In the genomic region with DNA sequence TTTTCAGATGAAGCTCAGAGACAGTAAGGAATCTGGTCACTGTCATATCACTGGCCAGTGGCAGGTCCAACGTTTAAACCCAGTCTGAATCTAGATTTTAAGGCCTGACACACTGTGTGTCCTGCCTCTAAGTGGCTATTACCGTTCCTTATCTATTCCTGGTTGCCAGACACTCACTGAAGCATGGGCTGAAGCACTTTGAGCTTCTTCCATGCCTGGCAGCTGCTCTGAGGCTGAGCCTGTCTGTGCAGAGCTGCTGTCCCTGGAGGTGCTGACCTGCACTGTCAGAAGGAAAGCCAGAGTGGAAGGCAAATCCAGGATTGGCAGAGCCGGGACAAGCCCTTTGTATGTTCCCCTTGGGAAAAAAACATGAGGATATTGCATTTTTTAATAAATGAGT, we compare ENCODE assay signal across 1 cellular context.
TF ChIP-seq lines count a peak whose summit lies in the region.

No MANE protein-coding gene starts in this region.

TF ChIP-seq in HepG2, 621 proteins besides CTCF, POLR2A, EP300 and RAD21 (continued from another document):
- TF ChIP-seq ZNF790 (CRISPR knock-in tag; IDR thresholded peaks at IDR 0.05; ENCODE audit: borderline replicate concordance) (no peak), MTA3 (CRISPR knock-in tag; IDR thresholded peaks at IDR 0.05) (no peak), KDM6A (CRISPR knock-in tag; IDR thresholded peaks at IDR 0.05; ENCODE audit: low read depth) (no peak), FOXO4 (CRISPR knock-in tag; conservative IDR thresholded peaks at IDR 0.05) (no peak), ISL2 (CRISPR knock-in tag; IDR thresholded peaks at IDR 0.05) (no peak), ZNF597 (CRISPR knock-in tag; IDR thresholded peaks at IDR 0.05) (no peak), ATF2 (CRISPR knock-in tag; IDR thresholded peaks at IDR 0.05) (no peak), ZNF567 (CRISPR knock-in tag; IDR thresholded peaks at IDR 0.05; ENCODE audit: borderline replicate concordance) (no peak), HOXA9 (CRISPR knock-in tag; IDR thresholded peaks at IDR 0.05; ENCODE audit: borderline replicate concordance) (no peak)
- TF ChIP-seq, protein P1, sequence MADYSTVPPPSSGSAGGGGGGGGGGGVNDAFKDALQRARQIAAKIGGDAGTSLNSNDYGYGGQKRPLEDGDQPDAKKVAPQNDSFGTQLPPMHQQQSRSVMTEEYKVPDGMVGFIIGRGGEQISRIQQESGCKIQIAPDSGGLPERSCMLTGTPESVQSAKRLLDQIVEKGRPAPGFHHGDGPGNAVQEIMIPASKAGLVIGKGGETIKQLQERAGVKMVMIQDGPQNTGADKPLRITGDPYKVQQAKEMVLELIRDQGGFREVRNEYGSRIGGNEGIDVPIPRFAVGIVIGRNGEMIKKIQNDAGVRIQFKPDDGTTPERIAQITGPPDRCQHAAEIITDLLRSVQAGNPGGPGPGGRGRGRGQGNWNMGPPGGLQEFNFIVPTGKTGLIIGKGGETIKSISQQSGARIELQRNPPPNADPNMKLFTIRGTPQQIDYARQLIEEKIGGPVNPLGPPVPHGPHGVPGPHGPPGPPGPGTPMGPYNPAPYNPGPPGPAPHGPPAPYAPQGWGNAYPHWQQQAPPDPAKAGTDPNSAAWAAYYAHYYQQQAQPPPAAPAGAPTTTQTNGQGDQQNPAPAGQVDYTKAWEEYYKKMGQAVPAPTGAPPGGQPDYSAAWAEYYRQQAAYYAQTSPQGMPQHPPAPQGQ (CRISPR knock-in tag; IDR thresholded peaks at IDR 0.05; ENCODE audit: borderline replicate concordance) = no peak
- TF ChIP-seq, protein P2, sequence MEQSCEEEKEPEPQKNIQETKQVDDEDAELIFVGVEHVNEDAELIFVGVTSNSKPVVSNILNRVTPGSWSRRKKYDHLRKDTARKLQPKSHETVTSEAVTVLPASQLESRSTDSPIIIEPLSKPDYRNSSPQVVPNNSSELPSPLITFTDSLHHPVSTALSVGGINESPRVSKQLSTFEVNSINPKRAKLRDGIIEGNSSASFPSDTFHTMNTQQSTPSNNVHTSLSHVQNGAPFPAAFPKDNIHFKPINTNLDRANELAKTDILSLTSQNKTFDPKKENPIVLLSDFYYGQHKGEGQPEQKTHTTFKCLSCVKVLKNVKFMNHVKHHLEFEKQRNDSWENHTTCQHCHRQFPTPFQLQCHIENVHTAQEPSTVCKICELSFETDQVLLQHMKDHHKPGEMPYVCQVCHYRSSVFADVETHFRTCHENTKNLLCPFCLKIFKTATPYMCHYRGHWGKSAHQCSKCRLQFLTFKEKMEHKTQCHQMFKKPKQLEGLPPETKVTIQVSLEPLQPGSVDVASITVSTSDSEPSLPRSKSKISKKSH (CRISPR knock-in tag; IDR thresholded peaks at IDR 0.05; ENCODE audit: borderline replicate concordance) = no peak
- TF ChIP-seq, protein P3, sequence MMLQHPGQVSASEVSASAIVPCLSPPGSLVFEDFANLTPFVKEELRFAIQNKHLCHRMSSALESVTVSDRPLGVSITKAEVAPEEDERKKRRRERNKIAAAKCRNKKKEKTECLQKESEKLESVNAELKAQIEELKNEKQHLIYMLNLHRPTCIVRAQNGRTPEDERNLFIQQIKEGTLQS (CRISPR knock-in tag; IDR thresholded peaks at IDR 0.05) = no peak
